Comparison of ENCODE assay signal across 28 cellular contexts in genomic region chr20:41444821-41445220, GRCh38.
"Had no signal": no experiment of that assay in that cellular context is flagged by ENCODE, and none has a peak within 500 bp of the region (broad histone marks: within the 10 kb centered on the region; RNA-seq: fewer than 3 reads in every experiment).

No MANE protein-coding gene starts in this region.

- H3K36me3 ChIP-seq: neural progenitor cell had no signal

- H3K4me1 ChIP-seq: left ventricle myocardium inferior, neural progenitor cell, parathyroid adenoma, right atrium auricular region, right lobe of liver, suprapubic skin, tibial artery, upper lobe of right lung had no signal

- H3K4me1 Mint-ChIP-seq: immature natural killer cell, mesothelial cell of epicardium, naive B cell, natural killer cell, neural progenitor cell had no signal

- H3K9me3 ChIP-seq: left ventricle myocardium inferior, neutrophil, right atrium auricular region, right lobe of liver, suprapubic skin, thoracic aorta, tibial artery, upper lobe of right lung had no signal

- H3K27ac Mint-ChIP-seq: immature natural killer cell; mesothelial cell of epicardium; naive B cell; natural killer cell; nephron progenitor cell; neural progenitor cell; stimulated activated naive B cell treated with anti-CD40 and anti-IgM and Interleukin-4, amounts not matched to agents 10 μg/mL and 1 μg/mL and 100 μg/mL, for 72 hours; stimulated activated naive CD8-positive, alpha-beta T cell treated with anti-CD3 and anti-CD28 coated beads, Interleukin-15, Interleukin-2, amounts not matched to agents 100 ng/mL and 50 ng/mL, for 24 hours had no signal

- H3K4me3 ChIP-seq: left ventricle myocardium inferior, lung, neural progenitor cell, right atrium auricular region, right lobe of liver, smooth muscle cell, suprapubic skin, thoracic aorta, tibial artery, upper lobe of right lung had no signal

- H3K4me3 Mint-ChIP-seq: immature natural killer cell; mesothelial cell of epicardium; naive B cell; natural killer cell; nephron progenitor cell; neural progenitor cell; stimulated activated naive B cell treated with anti-CD40 and anti-IgM and Interleukin-4, amounts not matched to agents 10 μg/mL and 1 μg/mL and 100 μg/mL, for 72 hours; stimulated activated naive CD8-positive, alpha-beta T cell treated with anti-CD3 and anti-CD28 coated beads, Interleukin-15, Interleukin-2, amounts not matched to agents 100 ng/mL and 50 ng/mL, for 24 hours had no signal

- H3K27ac ChIP-seq: left ventricle myocardium inferior, neural progenitor cell, neutrophil, parathyroid adenoma, right atrium auricular region, right lobe of liver, suprapubic skin, thoracic aorta, tibial artery, upper lobe of right lung had no signal

- H3K9me3 Mint-ChIP-seq: immature natural killer cell; mesothelial cell of epicardium; naive B cell; natural killer cell; nephron progenitor cell; neural progenitor cell; stimulated activated naive B cell treated with anti-CD40 and anti-IgM and Interleukin-4, amounts not matched to agents 10 μg/mL and 1 μg/mL and 100 μg/mL, for 72 hours; stimulated activated naive CD8-positive, alpha-beta T cell treated with anti-CD3 and anti-CD28 coated beads, Interleukin-15, Interleukin-2, amounts not matched to agents 100 ng/mL and 50 ng/mL, for 24 hours had no signal

- H3K27me3 ChIP-seq: neural progenitor cell, neutrophil, right atrium auricular region, right lobe of liver, suprapubic skin, tibial artery, upper lobe of right lung had no signal

- ATAC-seq: left colon, natural killer cell, right lobe of liver, upper lobe of right lung had no signal

- H3K27me3 Mint-ChIP-seq: naive B cell; stimulated activated naive B cell treated with anti-CD40 and anti-IgM and Interleukin-4, amounts not matched to agents 10 μg/mL and 1 μg/mL and 100 μg/mL, for 72 hours; stimulated activated naive CD8-positive, alpha-beta T cell treated with anti-CD3 and anti-CD28 coated beads, Interleukin-15, Interleukin-2, amounts not matched to agents 100 ng/mL and 50 ng/mL, for 24 hours had no signal

- DNase-seq: hippocampal formation; immature natural killer cell; kidney; left colon; left ventricle myocardium inferior; mesendoderm; naive B cell; natural killer cell; nephron progenitor cell; occipital lobe; right lobe of liver; stimulated activated CD4-positive, alpha-beta T cell treated with anti-CD3 and anti-CD28 coated beads, Interleukin-15, amount 100 ng/mL, for 24 hours; stimulated activated CD4-positive, alpha-beta T cell treated with anti-CD3 and anti-CD28 coated beads, Interleukin-2, amount 100 ng/mL, for 24 hours; stimulated activated CD4-positive, alpha-beta T cell treated with anti-CD3 and anti-CD28 coated beads, Interleukin-4, amount 100 ng/mL, for 1 hour; stimulated activated naive B cell treated with anti-CD40 and anti-IgM and Interleukin-4, amounts not matched to agents 10 μg/mL and 1 μg/mL and 100 μg/mL, for 72 hours; tibial artery; trophoblast cell; upper lobe of right lung had no signal
